24 cellular contexts compared by ENCODE assay signal in genomic region chr18:52054301-52054700, GRCh38.
A peak's percentile ranks its signal among the peaks of the same experiment; 100 is the strongest.
DNase-seq lines count a peak whose midpoint lies in the region; FAIRE-seq and TF ChIP-seq lines count a peak whose summit lies in the region.
"Had no signal": no experiment of that assay in that cellular context is flagged by ENCODE, and none has a peak within 500 bp of the region (broad histone marks: within the 10 kb centered on the region; RNA-seq: fewer than 3 reads in every experiment).

No MANE protein-coding gene starts in this region.

- no peaks in the 10 kb centered on the region for H3K36me3 Mint-ChIP-seq in immature natural killer cell
- no peaks in the 10 kb centered on the region for H3K36me3 Mint-ChIP-seq in activated T-helper 2 cell treated with anti-CD3 and anti-CD28 coated beads, Interferon-gamma antibody, Interleukin-2, Interleukin-4, amounts not matched to agents 10 μg/mL and 5 μg/mL and 100 μg/mL, durations not matched to agents 14 hours and 24 hours and 36 hours (ENCODE audit: low read depth)
- H3K36me3 Mint-ChIP-seq: CD4-positive, CD25-positive, alpha-beta regulatory T cell; CD8-positive, alpha-beta memory T cell had no signal

- H3K27me3 ChIP-seq in bronchial epithelial cell (ENCODE audit: control insufficient read depth, insufficient read depth, low read length) (no peaks in the 10 kb centered on the region), keratinocyte (ENCODE audit: control insufficient read depth, extremely low read depth, insufficient read depth, low read length) (no peaks in the 10 kb centered on the region)
- H3K27me3 ChIP-seq: BE2C had no signal

- intact Hi-C loops in activated T-helper 2 cell treated with anti-CD3 and anti-CD28 coated beads, Interferon-gamma antibody, Interleukin-2, Interleukin-4, amounts not matched to agents 10 μg/mL and 5 μg/mL and 100 μg/mL, durations not matched to agents 14 hours and 24 hours and 36 hours (cut with micrococcal nuclease), result no loop called here

- peaks cover 0 to 2% (median 0%) of the 10 kb centered on the region in 3 donors for H3K27me3 Mint-ChIP-seq in immature natural killer cell (ENCODE audit: low read depth in 3 of 3)
- H3K27me3 Mint-ChIP-seq in activated T-helper 2 cell treated with anti-CD3 and anti-CD28 coated beads, Interferon-gamma antibody, Interleukin-2, Interleukin-4, amounts not matched to agents 10 μg/mL and 5 μg/mL and 100 μg/mL, durations not matched to agents 14 hours and 24 hours and 36 hours (ENCODE audit: low read depth), result no peaks in the 10 kb centered on the region
- H3K27me3 Mint-ChIP-seq: CD4-positive, CD25-positive, alpha-beta regulatory T cell; CD8-positive, alpha-beta memory T cell had no signal

- peaks cover 0 to 14% (median 3%) of the 10 kb centered on the region in 6 donors for H3K9me3 Mint-ChIP-seq in immature natural killer cell
- H3K9me3 Mint-ChIP-seq in activated T-helper 2 cell treated with anti-CD3 and anti-CD28 coated beads, Interferon-gamma antibody, Interleukin-2, Interleukin-4, amounts not matched to agents 10 μg/mL and 5 μg/mL and 100 μg/mL, durations not matched to agents 14 hours and 24 hours and 36 hours, result peaks cover 15% of the 10 kb centered on the region

- H3K4me1 ChIP-seq in keratinocyte (ENCODE audit: control insufficient read depth, extremely low read depth, insufficient read depth, low read length), result no peaks in the 10 kb centered on the region
- H3K4me1 ChIP-seq: BE2C had no signal

- FAIRE-seq in bronchial epithelial cell (lab: Jason Lieb, UNC) (no peak), keratinocyte (lab: Jason Lieb, UNC) (no peak)
- FAIRE-seq: A204.1, GM12878, H54, HTR-8/SVneo, K562 had no signal

- dilution Hi-C loops in keratinocyte (cut with MboI; ENCODE audit: extremely low pct_ligation_motif_present, low sequenced_read_pairs), result no loop called here

- no peaks in the 10 kb centered on the region for H4K20me1 ChIP-seq in keratinocyte (ENCODE audit: control insufficient read depth, extremely low read depth, insufficient read depth, low read length)

- no peaks in the 10 kb centered on the region for H3K9me1 ChIP-seq in keratinocyte (ENCODE audit: control insufficient read depth, extremely low read depth, insufficient read depth, low read length)

- no peak for TF ChIP-seq CTCF in bronchial epithelial cell (IDR thresholded peaks at IDR 0.05; ENCODE audit: insufficient read depth, low read length, severe bottlenecking)
- no peak for TF ChIP-seq CTCF in keratinocyte (optimal IDR thresholded peaks at IDR 0.05 in 1 of 3, IDR thresholded peaks at IDR 0.05 in 1 of 3, conservative IDR thresholded peaks at IDR 0.05 in 1 of 3; ENCODE audit: extremely low read depth in 1 of 3, insufficient read depth in 2 of 3, low read length in 3 of 3)

- H3K4me3 ChIP-seq in bronchial epithelial cell (ENCODE audit: low read depth, low read length), result no peak overlapping the region
- no peak overlapping the region for H3K4me3 ChIP-seq in keratinocyte (ENCODE audit: control insufficient read depth in 2 of 3, extremely low read depth in 1 of 3, insufficient read depth in 2 of 3, low read depth in 1 of 3, low read length in 3 of 3)
- H3K4me3 ChIP-seq: GM12878, GM23338, K562 had no signal

- H3K4me3 Mint-ChIP-seq in immature natural killer cell, result no peak overlapping the region
- no peak overlapping the region for H3K4me3 Mint-ChIP-seq in activated T-helper 2 cell treated with anti-CD3 and anti-CD28 coated beads, Interferon-gamma antibody, Interleukin-2, Interleukin-4, amounts not matched to agents 10 μg/mL and 5 μg/mL and 100 μg/mL, durations not matched to agents 14 hours and 24 hours and 36 hours (ENCODE audit: low read depth)
- H3K4me3 Mint-ChIP-seq: CD4-positive, CD25-positive, alpha-beta regulatory T cell; CD8-positive, alpha-beta memory T cell; GM23338 had no signal

- H3K9ac ChIP-seq in keratinocyte (ENCODE audit: control insufficient read depth, extremely low read depth, insufficient read depth, low read length), result no peak overlapping the region

- H3K4me2 ChIP-seq in keratinocyte (ENCODE audit: control insufficient read depth, extremely low read depth, insufficient read depth, low read depth, low read length), result no peak overlapping the region
- H3K4me2 ChIP-seq: GM23338 had no signal

- no peaks in the 10 kb centered on the region for H3K4me1 Mint-ChIP-seq in immature natural killer cell
- H3K4me1 Mint-ChIP-seq in activated T-helper 2 cell treated with anti-CD3 and anti-CD28 coated beads, Interferon-gamma antibody, Interleukin-2, Interleukin-4, amounts not matched to agents 10 μg/mL and 5 μg/mL and 100 μg/mL, durations not matched to agents 14 hours and 24 hours and 36 hours (ENCODE audit: low read depth), result no peaks in the 10 kb centered on the region
- H3K4me1 Mint-ChIP-seq: CD4-positive, CD25-positive, alpha-beta regulatory T cell; CD8-positive, alpha-beta memory T cell had no signal

- H3K27ac ChIP-seq in keratinocyte (ENCODE audit: control insufficient read depth, insufficient read depth, low read length), result no peak overlapping the region
- H3K27ac ChIP-seq: HL-60 had no signal

- no peak overlapping the region for H3K27ac Mint-ChIP-seq in immature natural killer cell
- H3K27ac Mint-ChIP-seq in activated T-helper 2 cell treated with anti-CD3 and anti-CD28 coated beads, Interferon-gamma antibody, Interleukin-2, Interleukin-4, amounts not matched to agents 10 μg/mL and 5 μg/mL and 100 μg/mL, durations not matched to agents 14 hours and 24 hours and 36 hours, result no peak overlapping the region
- H3K27ac Mint-ChIP-seq: GM23338 had no signal

- no peaks in the 10 kb centered on the region for H3K79me2 ChIP-seq in keratinocyte (ENCODE audit: control insufficient read depth, insufficient read depth, low read length)

- no peaks in the 10 kb centered on the region for H3K9me3 ChIP-seq in keratinocyte (ENCODE audit: control insufficient read depth, low read depth, low read length)
- H3K9me3 ChIP-seq: BE2C had no signal

- DNase-seq in NCI-H69 (lab: John Stamatoyannopoulos, UW), result peak; percentile 30
- DNase-seq in RKO (ENCODE audit: low spot score), result peak; percentile 13
- DNase-seq in bronchial epithelial cell (ENCODE audit: low read depth), result peak; percentile 16
- peak; percentile 15 for DNase-seq in keratinocyte (ENCODE audit: low read depth, low spot score)
- no peak for DNase-seq in immature natural killer cell
- DNase-seq in EL, result no peak
- no peak for DNase-seq in activated T-helper 2 cell treated with anti-CD3 and anti-CD28 coated beads, Interferon-gamma antibody, Interleukin-2, Interleukin-4, amounts not matched to agents 10 μg/mL and 5 μg/mL and 100 μg/mL, durations not matched to agents 14 hours and 24 hours and 36 hours (ENCODE audit: low spot score)
- DNase-seq: ACHN; BE2C; C1 segment of cervical spinal cord; CD4-positive, CD25-positive, alpha-beta regulatory T cell; CD8-positive, alpha-beta memory T cell; COR-L47; DMS 273 treated with DMSO at 0.1 percent for 48 hours; DMS79; HCEC 1CT; IMR-90 had no signal

- H2AFZ ChIP-seq in keratinocyte (ENCODE audit: control insufficient read depth, low read length), result no peak overlapping the region
- H2AFZ ChIP-seq: GM23338 had no signal

- no peaks in the 10 kb centered on the region for H3K36me3 ChIP-seq in bronchial epithelial cell (ENCODE audit: control insufficient read depth, insufficient read depth, low read length)
- no peaks in the 10 kb centered on the region for H3K36me3 ChIP-seq in keratinocyte (ENCODE audit: control insufficient read depth in 2 of 2, extremely low read depth in 1 of 2, insufficient read depth in 2 of 2, low read length in 2 of 2)
- H3K36me3 ChIP-seq: BE2C had no signal

Comparison
In these comparisons a context has a peak if more than half of its experiments do, and no peak if none do; other contexts are left out.
1. DNase-seq: peak in NCI-H69 (single experiment), RKO (single experiment), bronchial epithelial cell (single experiment) and keratinocyte (single experiment); none in immature natural killer cell (0 of 3), EL (single experiment) and activated T-helper 2 cell treated with anti-CD3 and anti-CD28 coated beads, Interferon-gamma antibody, Interleukin-2, Interleukin-4, amounts not matched to agents 10 μg/mL and 5 μg/mL and 100 μg/mL, durations not matched to agents 14 hours and 24 hours and 36 hours (single experiment).